Comparison of ENCODE assay signal across 16 cellular contexts in the genomic region with DNA sequence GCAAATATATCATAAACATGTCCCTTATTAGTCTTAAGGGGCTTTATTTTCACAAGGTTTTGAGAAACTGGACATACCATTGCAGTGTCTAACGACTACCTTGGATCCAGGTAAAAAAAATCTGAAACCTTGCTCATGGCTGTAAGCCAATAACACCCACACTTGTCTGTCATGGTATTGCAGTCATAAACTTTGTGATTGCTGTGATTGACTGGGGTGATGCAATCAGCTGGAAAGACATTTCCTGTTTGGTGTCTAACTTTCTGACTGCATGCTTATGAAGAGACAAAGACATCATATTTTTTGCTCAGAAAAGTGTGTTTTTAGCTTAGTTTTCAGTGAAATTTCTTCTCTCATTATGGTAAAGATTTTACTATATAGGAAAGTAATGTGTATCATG.
A peak's percentile ranks its signal among the peaks of the same experiment; 100 is the strongest.
DNase-seq lines count a peak whose midpoint lies in the region; ATAC-seq, FAIRE-seq and TF ChIP-seq lines count a peak whose summit lies in the region.
"Had no signal": no experiment of that assay in that cellular context is flagged by ENCODE, and none has a peak within 500 bp of the region (broad histone marks: within the 10 kb centered on the region; RNA-seq: fewer than 3 reads in every experiment).

No MANE protein-coding gene starts in this region.

- in situ Hi-C loops in GM12878 (cut with MboI) = no loop called here

- H4K20me1 ChIP-seq in GM12878 (ENCODE audit: control insufficient read depth, insufficient read depth) = no peaks in the 10 kb centered on the region

- CTCF ChIA-PET in GM12878 (lab: Yijun Ruan, JAX) = no interaction called here

- no peak for FAIRE-seq in GM12878 (lab: Jason Lieb, UNC)
- FAIRE-seq: islet of Langerhans had no signal

- WGBS in GM12878 (ENCODE audit: insufficient coverage, insufficient replicate concordance, low lambda C conversion rate, missing lambda C conversion rate) = 0% methylated on average over 1 of the region's 1 CpG

- POLR2A ChIA-PET in GM12878 (lab: Charles Lee) = interaction anchor here (0.6 kb wide), 1 partner anchor 602 kb away, joined by 4 read pairs; no protein-coding TSS in a partner anchor

- no peaks in the 10 kb centered on the region for H3K27me3 ChIP-seq in GM12878 (replicated peaks in 1 of 2; ENCODE audit: control insufficient read depth in 2 of 2, insufficient read depth in 2 of 2, low read length in 1 of 2)
- no peaks in the 10 kb centered on the region for H3K27me3 ChIP-seq in parathyroid adenoma (ENCODE audit: control insufficient read depth, insufficient read depth, low read length)
- H3K27me3 ChIP-seq: adrenal gland had no signal

- SMC1A ChIA-PET in GM12878 (lab: Charles Lee; ENCODE audit: uncharacterized antibody, unreplicated experiment) = interaction anchor here (1.4 kb wide), 1 partner anchor 33 kb away, joined by 6 read pairs; no protein-coding TSS in a partner anchor

- no peak overlapping the region for H3K9ac ChIP-seq in GM12878 (ENCODE audit: control insufficient read depth, insufficient read depth, low read length)
- no peak overlapping the region for H3K9ac ChIP-seq in parathyroid adenoma

- H2AFZ ChIP-seq in GM12878 (ENCODE audit: control insufficient read depth, low read depth, low read length) = no peak overlapping the region
- H2AFZ ChIP-seq in parathyroid adenoma = peak overlapping the region; percentile 31

- RAD21 ChIA-PET in GM12878 (lab: Charles Lee; ENCODE audit: unreplicated experiment) = no interaction called here

- H3K4me1 ChIP-seq in GM12878 (ENCODE audit: control insufficient read depth, insufficient read depth, low read length) = no peaks in the 10 kb centered on the region
- peaks cover 42% of the 10 kb centered on the region for H3K4me1 ChIP-seq in parathyroid adenoma
- H3K4me1 ChIP-seq: adrenal gland had no signal

- H3K4me3 ChIP-seq in GM12878 = no peak overlapping the region
- no peak overlapping the region for H3K4me3 ChIP-seq in parathyroid adenoma (ENCODE audit: low read depth, low read length)
- H3K4me3 ChIP-seq: adrenal gland, thoracic aorta had no signal

- DNase-seq in GM03348 (ENCODE audit: low spot score) (peak; percentile 9), GM12878 (ENCODE audit: low read depth, low spot score) (peak; percentile 7), left lobe of liver (ENCODE audit: low spot score) (no peak), mucosa of gallbladder (ENCODE audit: low spot score) (no peak)
- no peak for DNase-seq in stimulated activated CD4-positive, alpha-beta T cell treated with anti-CD3 and anti-CD28 coated beads, Interleukin-4, amount 100 ng/mL, for 24 hours
- DNase-seq: adrenal gland; CD8-positive, alpha-beta memory T cell; foreskin fibroblast; naive thymus-derived CD8-positive, alpha-beta T cell; NCI-H1105 treated with DMSO at 0.1 percent for 48 hours; NCI-H524; SIG-M5 had no signal

- H3K4me2 ChIP-seq in GM12878 (ENCODE audit: control insufficient read depth, insufficient read depth) (no peak overlapping the region), parathyroid adenoma (ENCODE audit: low read length) (peak overlapping the region; percentile 36)

- no peak for TF ChIP-seq RAD21 in GM12878 (IDR thresholded peaks at IDR 0.05; ENCODE audit: insufficient read depth, low read depth, low read length)

- H3K27ac ChIP-seq in GM12878 (ENCODE audit: control insufficient read depth, insufficient read depth) (no peak overlapping the region), parathyroid adenoma (peak overlapping the region; percentile 81)
- H3K27ac ChIP-seq: adrenal gland, thoracic aorta had no signal

- ATAC-seq in HG03432 (IDR thresholded peaks at IDR 0.05; ENCODE audit: unreplicated experiment) (peak; percentile 47), GM12878 (peak; percentile 69), left lobe of liver (no peak)
- ATAC-seq: naive thymus-derived CD8-positive, alpha-beta T cell had no signal

- no peak for TF ChIP-seq EP300 in GM12878 (IDR thresholded peaks at IDR 0.05; ENCODE audit: borderline replicate concordance in 1 of 2, control insufficient read depth in 1 of 2, low read depth in 2 of 2, low read length in 2 of 2)

- H3K36me3 ChIP-seq in GM12878 (ENCODE audit: control insufficient read depth in 2 of 2, insufficient read depth in 2 of 2, low read length in 1 of 2) (no peaks in the 10 kb centered on the region), parathyroid adenoma (ENCODE audit: control insufficient read depth, insufficient read depth, low read length) (peaks cover 2% of the 10 kb centered on the region)
- H3K36me3 ChIP-seq: adrenal gland, thoracic aorta had no signal

- H3K79me2 ChIP-seq in GM12878 (ENCODE audit: control insufficient read depth, insufficient read depth, low read length) (no peaks in the 10 kb centered on the region), parathyroid adenoma (no peaks in the 10 kb centered on the region)

- H3K9me3 ChIP-seq in GM12878 (replicated peaks; ENCODE audit: control insufficient read depth, insufficient read depth, low read length) (no peaks in the 10 kb centered on the region), parathyroid adenoma (ENCODE audit: control insufficient read depth, low read length) (no peaks in the 10 kb centered on the region)
- H3K9me3 ChIP-seq: adrenal gland had no signal

- TF ChIP-seq CTCF in GM12878 (IDR thresholded peaks at IDR 0.05 in 2 of 3, conservative IDR thresholded peaks at IDR 0.05 in 1 of 3; ENCODE audit: control insufficient read depth in 2 of 3, extremely low read depth in 1 of 3, insufficient read depth in 1 of 3, low read depth in 3 of 3, low read length in 3 of 3) (no peak), parathyroid adenoma (IDR thresholded peaks at IDR 0.05) (no peak)

- intact Hi-C loops in GM12878 (cut with micrococcal nuclease; ENCODE audit: unreplicated experiment) = no loop called here

- no TSS peak for BruUV-seq in GM12878 (replicated peaks; lab: Mats Ljungman, UMichigan)

- TF ChIP-seq POLR2A in GM12878 (IDR thresholded peaks at IDR 0.05; ENCODE audit: low read depth, low read length) = no peak

TF ChIP-seq in GM12878, 131 proteins besides CTCF, POLR2A, EP300 and RAD21:
- TF ChIP-seq ATF7 (IDR thresholded peaks at IDR 0.05; ENCODE audit: low read depth) (peak; percentile 52), CEBPB (IDR thresholded peaks at IDR 0.05; ENCODE audit: borderline replicate concordance in 1 of 2, low read depth in 2 of 2, low read length in 2 of 2) (0 out of 4 replicates have a peak, but pooled peaks of 1 of the 2 experiments have one; percentile 18), NFXL1 (IDR thresholded peaks at IDR 0.05; ENCODE audit: borderline replicate concordance) (no peak), ZSCAN29 (IDR thresholded peaks at IDR 0.05) (no peak), SMC3 (IDR thresholded peaks at IDR 0.05; ENCODE audit: borderline replicate concordance, low read length) (no peak)
- TF ChIP-seq, protein P1, sequence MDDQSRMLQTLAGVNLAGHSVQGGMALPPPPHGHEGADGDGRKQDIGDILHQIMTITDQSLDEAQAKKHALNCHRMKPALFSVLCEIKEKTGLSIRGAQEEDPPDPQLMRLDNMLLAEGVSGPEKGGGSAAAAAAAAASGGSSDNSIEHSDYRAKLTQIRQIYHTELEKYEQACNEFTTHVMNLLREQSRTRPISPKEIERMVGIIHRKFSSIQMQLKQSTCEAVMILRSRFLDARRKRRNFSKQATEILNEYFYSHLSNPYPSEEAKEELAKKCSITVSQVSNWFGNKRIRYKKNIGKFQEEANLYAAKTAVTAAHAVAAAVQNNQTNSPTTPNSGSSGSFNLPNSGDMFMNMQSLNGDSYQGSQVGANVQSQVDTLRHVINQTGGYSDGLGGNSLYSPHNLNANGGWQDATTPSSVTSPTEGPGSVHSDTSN (IDR thresholded peaks at IDR 0.05; ENCODE audit: insufficient replicate concordance, low read depth, low read length) = peak; percentile 48
- TF ChIP-seq, protein P2, sequence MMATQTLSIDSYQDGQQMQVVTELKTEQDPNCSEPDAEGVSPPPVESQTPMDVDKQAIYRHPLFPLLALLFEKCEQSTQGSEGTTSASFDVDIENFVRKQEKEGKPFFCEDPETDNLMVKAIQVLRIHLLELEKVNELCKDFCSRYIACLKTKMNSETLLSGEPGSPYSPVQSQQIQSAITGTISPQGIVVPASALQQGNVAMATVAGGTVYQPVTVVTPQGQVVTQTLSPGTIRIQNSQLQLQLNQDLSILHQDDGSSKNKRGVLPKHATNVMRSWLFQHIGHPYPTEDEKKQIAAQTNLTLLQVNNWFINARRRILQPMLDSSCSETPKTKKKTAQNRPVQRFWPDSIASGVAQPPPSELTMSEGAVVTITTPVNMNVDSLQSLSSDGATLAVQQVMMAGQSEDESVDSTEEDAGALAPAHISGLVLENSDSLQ (IDR thresholded peaks at IDR 0.05) = peak; percentile 90

Comparison
In these comparisons a context has a peak if more than half of its experiments do, and no peak if none do; other contexts are left out.
1. DNase-seq: peak in GM03348 (single experiment) and GM12878 (single experiment); none in stimulated activated CD4-positive, alpha-beta T cell treated with anti-CD3 and anti-CD28 coated beads, Interleukin-4, amount 100 ng/mL, for 24 hours (single experiment), left lobe of liver (single experiment) and mucosa of gallbladder (single experiment).